ENCODE assay signal across 8 cellular contexts in the genomic region with DNA sequence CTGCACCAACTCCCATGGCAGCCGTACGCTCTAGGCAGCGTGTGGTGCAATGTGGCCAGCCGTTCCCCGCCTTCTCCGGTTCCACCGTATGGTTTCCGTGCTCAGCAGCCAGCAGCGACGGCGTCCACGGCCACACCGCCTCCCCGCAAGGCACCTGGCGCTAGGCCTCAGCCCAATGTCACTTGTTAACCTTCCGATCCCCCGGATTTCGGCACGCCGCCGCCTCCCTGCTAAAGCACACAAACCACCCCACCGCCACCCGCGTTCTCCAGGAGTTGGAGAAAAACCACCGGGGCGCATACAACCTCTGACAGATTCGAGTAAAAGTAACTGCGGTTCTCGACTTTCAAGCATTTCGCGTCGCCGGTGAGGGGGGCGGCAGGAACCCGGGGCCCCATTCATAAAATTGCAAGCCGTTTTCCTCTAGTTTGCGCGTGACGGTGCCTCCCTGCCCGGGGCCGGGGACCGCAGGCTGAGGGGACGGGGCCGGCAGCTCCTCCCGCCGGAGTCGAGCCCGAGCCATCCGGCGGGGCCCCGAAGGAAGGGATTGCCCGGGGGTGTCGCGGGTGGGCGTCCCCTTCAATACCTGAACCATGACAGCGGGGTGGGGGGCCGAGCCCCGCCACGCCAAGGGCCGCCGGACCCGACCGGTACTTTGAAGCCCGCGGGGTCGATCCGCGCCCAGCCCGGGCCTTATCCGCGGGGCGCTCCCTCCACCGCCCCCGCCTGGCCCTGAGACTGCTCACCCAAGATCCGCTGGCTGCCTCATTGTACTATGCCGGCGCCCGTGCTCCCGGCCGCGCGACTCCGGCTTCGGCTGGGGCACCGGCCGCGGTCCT. TPM values are rescaled to one million over a fixed set of nuclear protein-coding genes. Genes with fewer than 3 reads are reported as not detected.
A peak's percentile ranks its signal among the peaks of the same experiment; 100 is the strongest.
DNase-seq lines count a peak whose midpoint lies in the region; ATAC-seq, FAIRE-seq and TF ChIP-seq lines count a peak whose summit lies in the region.

A gene with protein sequence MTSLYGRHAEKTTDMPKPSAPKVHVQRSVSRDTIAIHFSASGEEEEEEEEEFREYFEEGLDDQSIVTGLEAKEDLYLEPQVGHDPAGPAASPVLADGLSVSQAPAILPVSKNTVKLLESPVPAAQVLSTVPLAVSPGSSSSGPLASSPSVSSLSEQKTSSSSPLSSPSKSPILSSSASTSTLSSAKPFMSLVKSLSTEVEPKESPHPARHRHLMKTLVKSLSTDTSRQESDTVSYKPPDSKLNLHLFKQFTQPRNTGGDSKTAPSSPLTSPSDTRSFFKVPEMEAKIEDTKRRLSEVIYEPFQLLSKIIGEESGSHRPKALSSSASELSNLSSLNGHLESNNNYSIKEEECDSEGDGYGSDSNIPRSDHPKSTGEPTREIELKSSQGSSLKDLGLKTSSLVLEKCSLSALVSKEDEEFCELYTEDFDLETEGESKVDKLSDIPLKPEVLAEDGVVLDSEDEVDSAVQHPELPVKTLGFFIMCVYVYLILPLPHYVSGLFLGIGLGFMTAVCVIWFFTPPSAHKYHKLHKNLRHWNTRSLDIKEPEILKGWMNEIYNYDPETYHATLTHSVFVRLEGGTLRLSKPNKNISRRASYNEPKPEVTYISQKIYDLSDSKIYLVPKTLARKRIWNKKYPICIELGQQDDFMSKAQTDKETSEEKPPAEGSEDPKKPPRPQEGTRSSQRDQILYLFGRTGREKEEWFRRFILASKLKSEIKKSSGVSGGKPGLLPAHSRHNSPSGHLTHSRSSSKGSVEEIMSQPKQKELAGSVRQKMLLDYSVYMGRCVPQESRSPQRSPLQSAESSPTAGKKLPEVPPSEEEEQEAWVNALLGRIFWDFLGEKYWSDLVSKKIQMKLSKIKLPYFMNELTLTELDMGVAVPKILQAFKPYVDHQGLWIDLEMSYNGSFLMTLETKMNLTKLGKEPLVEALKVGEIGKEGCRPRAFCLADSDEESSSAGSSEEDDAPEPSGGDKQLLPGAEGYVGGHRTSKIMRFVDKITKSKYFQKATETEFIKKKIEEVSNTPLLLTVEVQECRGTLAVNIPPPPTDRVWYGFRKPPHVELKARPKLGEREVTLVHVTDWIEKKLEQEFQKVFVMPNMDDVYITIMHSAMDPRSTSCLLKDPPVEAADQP (minus strand): TSS at position 839 of the 839 bp plus-strand sequence. CDS start 49,043 bp downstream, outside the sequence.

- H3K36me3 Mint-ChIP-seq in activated CD4-positive, alpha-beta T cell treated with anti-CD3 and anti-CD28 coated beads for 36 hours (ENCODE audit: low read depth), result peaks cover 2% of the 10 kb centered on the region

- CTCF ChIA-PET in activated CD4-positive, alpha-beta T cell treated with anti-CD3 and anti-CD28 coated beads for 36 hours (lab: Charles Lee), result interaction anchor here (0.6 to 1.4 kb wide), 6 partner anchors 9 to 713 kb away, joined by 3 to 4 read pairs (median 3); a partner anchor contains a TSS
- CTCF ChIA-PET in HepG2 (lab: Yijun Ruan, JAX; ENCODE audit: low intra/inter-chr PET ratio, low total read pairs), result no interaction called here

- peaks cover 36% of the 10 kb centered on the region for H3K4me1 Mint-ChIP-seq in activated CD4-positive, alpha-beta T cell treated with anti-CD3 and anti-CD28 coated beads for 36 hours

- H3K4me2 ChIP-seq in Karpas-422 (ENCODE audit: low read depth, low read length, poor library complexity, severe bottlenecking) (peak within 1 kb of the TSS; percentile 88), HepG2 (ENCODE audit: low read depth, low read length) (peak within 1 kb of the TSS; percentile 100)

- H3K4me3 Mint-ChIP-seq in activated CD4-positive, alpha-beta T cell treated with anti-CD3 and anti-CD28 coated beads for 36 hours, result peak within 1 kb of the TSS; percentile 96

- H3K36me3 ChIP-seq in Karpas-422 (ENCODE audit: insufficient read depth, low read length), result no peaks in the 10 kb centered on the region
- H3K36me3 ChIP-seq in HepG2 (replicated peaks in 1 of 2; ENCODE audit: control insufficient read depth in 1 of 2, insufficient read depth in 2 of 2, low read length in 2 of 2), result no peaks in the 10 kb centered on the region

- TF ChIP-seq POLR2A in HepG2 (IDR thresholded peaks at IDR 0.05; ENCODE audit: insufficient read depth in 1 of 2, low read depth in 2 of 2, low read length in 2 of 2), result peak; percentile 43 to 72

- no peaks in the 10 kb centered on the region for H3K9me2 ChIP-seq in Karpas-422 (replicated peaks; ENCODE audit: insufficient read depth, low read length)

- H3K9ac ChIP-seq in Karpas-422 (ENCODE audit: low read length), result peak within 1 kb of the TSS; percentile 81
- peak within 1 kb of the TSS; percentile 86 for H3K9ac ChIP-seq in HepG2 (ENCODE audit: insufficient read depth, low read depth, low read length)

- TF ChIP-seq RAD21 in HepG2 (CRISPR knock-in tag; IDR thresholded peaks at IDR 0.05), result peak; percentile 34; the same call in 1 of the 2 replicates

- 1% methylated on average over 20 of the region's 87 CpGs for WGBS in HepG2 (ENCODE audit: low lambda C conversion rate)

- no peak for TF ChIP-seq EP300 in HepG2 (IDR thresholded peaks at IDR 0.05; ENCODE audit: low read depth in 2 of 2, low read length in 2 of 2)
- TF ChIP-seq EP300 in HepG2 (CRISPR knock-in tag; IDR thresholded peaks at IDR 0.05; ENCODE audit: borderline replicate concordance), result no peak

- H4K20me1 ChIP-seq in Karpas-422 (ENCODE audit: insufficient read depth, low read depth, low read length), result peaks cover 20% of the 10 kb centered on the region
- H4K20me1 ChIP-seq in HepG2 (ENCODE audit: insufficient read depth, low read length), result no peaks in the 10 kb centered on the region; the same call in 1 of the 2 replicates

- POLR2A ChIA-PET in activated CD4-positive, alpha-beta T cell treated with anti-CD3 and anti-CD28 coated beads for 36 hours (lab: Charles Lee), result interaction anchor here (1.0 to 2.1 kb wide), 2 partner anchors 117 to 243 kb away, joined by 3 to 12 read pairs; a partner anchor contains a TSS
- POLR2A ChIA-PET in HepG2 (lab: Yijun Ruan, JAX), result interaction anchor here (0.7 to 5.2 kb wide), 10 partner anchors 10 to 234 kb away, joined by 3 to 80 read pairs (median 4); a partner anchor contains a TSS

- no peaks in the 10 kb centered on the region for H3K9me3 Mint-ChIP-seq in activated CD4-positive, alpha-beta T cell treated with anti-CD3 and anti-CD28 coated beads for 36 hours (ENCODE audit: low read depth)

- DNase-seq in GF-D8 (lab: John Stamatoyannopoulos, UW), result peak; percentile 17
- DNase-seq in Karpas-422, result peak; percentile 71
- DNase-seq in activated CD4-positive, alpha-beta T cell treated with anti-CD3 and anti-CD28 coated beads for 36 hours, result peak; percentile 78
- peak; percentile 26 for DNase-seq in choroid plexus epithelial cell (ENCODE audit: low read depth)
- DNase-seq in HepG2 (ENCODE audit: low spot score), result peak; percentile 39
- peak; percentile 38 to 44 for DNase-seq in stimulated activated CD4-positive, alpha-beta T cell treated with anti-CD3 and anti-CD28 coated beads, Interleukin-4, amount 100 ng/mL, for 48 hours (ENCODE audit: low read depth in 2 of 2)

- peak within 1 kb of the TSS; percentile 67 for H2AFZ ChIP-seq in Karpas-422 (ENCODE audit: low read length)
- peak within 1 kb of the TSS; percentile 95 for H2AFZ ChIP-seq in HepG2 (ENCODE audit: low read length)

- no TSS peak for BruUV-seq in HepG2 (replicated peaks; lab: Mats Ljungman, UMichigan)

- peak within 1 kb of the TSS; percentile 92 for H3K27ac Mint-ChIP-seq in activated CD4-positive, alpha-beta T cell treated with anti-CD3 and anti-CD28 coated beads for 36 hours

- no peak for TF ChIP-seq CTCF in choroid plexus epithelial cell (conservative IDR thresholded peaks at IDR 0.05; ENCODE audit: low read depth, low read length)
- no peak; the same call in none of the 2 replicates for TF ChIP-seq CTCF in HepG2 (CRISPR knock-in tag; IDR thresholded peaks at IDR 0.05)

- no peaks in the 10 kb centered on the region for H3K27me3 Mint-ChIP-seq in activated CD4-positive, alpha-beta T cell treated with anti-CD3 and anti-CD28 coated beads for 36 hours

- ATAC-seq in GM21717 (IDR thresholded peaks at IDR 0.05; ENCODE audit: unreplicated experiment) (peak; percentile 30), HepG2 (peak; percentile 73), GM18861 (IDR thresholded peaks at IDR 0.05; ENCODE audit: unreplicated experiment) (no peak)
- ATAC-seq in activated CD4-positive, alpha-beta T cell treated with anti-CD3 and anti-CD28 coated beads for 36 hours, result peak; percentile 27

- H3K27ac ChIP-seq in Karpas-422 (ENCODE audit: low read length) (no peak within 1 kb of the TSS), HepG2 (ENCODE audit: extremely low read length, insufficient read depth, low read length) (peak within 1 kb of the TSS; percentile 82)

- in situ Hi-C loops in HepG2 (cut with HindIII; ENCODE audit: extremely low pct_ligation_motif_present, low pct_unique_long_range_greater_than_20kb), result loop anchor here (5.0 kb wide), 1 partner anchor 115 kb away; no protein-coding TSS in a partner anchor

- H3K4me3 ChIP-seq in Karpas-422 (ENCODE audit: low read length), result peak within 1 kb of the TSS; percentile 76
- peak within 1 kb of the TSS; percentile 80 for H3K4me3 ChIP-seq in choroid plexus epithelial cell (ENCODE audit: low read depth, low read length)
- peak within 1 kb of the TSS; percentile 92 to 96 (median 92) for H3K4me3 ChIP-seq in HepG2 (replicated peaks in 1 of 3; ENCODE audit: insufficient read depth in 1 of 3, low read depth in 2 of 3, low read length in 3 of 3)

- H3K4me1 ChIP-seq in Karpas-422 (ENCODE audit: low read length) (peaks cover 18% of the 10 kb centered on the region), HepG2 (ENCODE audit: insufficient read depth, low read length) (peaks cover 57% of the 10 kb centered on the region)

- H3K79me2 ChIP-seq in Karpas-422 (ENCODE audit: low read length) (no peaks in the 10 kb centered on the region), HepG2 (ENCODE audit: insufficient read depth, low read length) (peaks cover 43% of the 10 kb centered on the region)

- H3K27me3 ChIP-seq in Karpas-422 (ENCODE audit: low read length) (no peaks in the 10 kb centered on the region), HepG2 (ENCODE audit: control insufficient read depth in 1 of 2, insufficient read depth in 2 of 2, low read length in 2 of 2) (no peaks in the 10 kb centered on the region; a peak in 2 of 5 replicates)

- intact Hi-C loops in activated CD4-positive, alpha-beta T cell treated with anti-CD3 and anti-CD28 coated beads for 36 hours (cut with DNase I, micrococcal nuclease), result loop anchor here (1.0 to 10.0 kb wide), 11 partner anchors 20 to 488 kb away; a partner anchor contains a TSS
- intact Hi-C loops in HepG2 (cut with micrococcal nuclease; ENCODE audit: unreplicated experiment), result loop anchor here (5.0 kb wide), 2 partner anchors 45 to 115 kb away; no protein-coding TSS in a partner anchor

- H3K9me3 ChIP-seq in Karpas-422 (ENCODE audit: low read length) (no peaks in the 10 kb centered on the region), HepG2 (ENCODE audit: low read length) (no peaks in the 10 kb centered on the region)

- FAIRE-seq in HepG2 (lab: Jason Lieb, UNC), result no peak

RNA-seq across cellular contexts. Expression of the gene that starts here (rescaled TPM):
- 5.5 and 5.6 TPM in 2 replicates for total RNA-seq in Karpas-422 (2014; rRNA removed; shearing (Covaris generic); ENCODE audit: low replicate concordance)
- total RNA-seq in activated CD4-positive, alpha-beta T cell treated with anti-CD3 and anti-CD28 coated beads for 36 hours, result 10 to 100 TPM; 15.2 to 15.8 TPM
- total RNA-seq in HepG2 (2016; rRNA removed; fragmentation: Illumina TruSeq; extraction: Trizol), result 33.6 and 37.7 TPM in 2 replicates
- total RNA-seq in HepG2 (2016; cell fraction: cytosol; rRNA removed; fragmentation: Illumina TruSeq; extraction: Trizol; ENCODE audit: low read depth), result 39.3 and 46.4 TPM in 2 replicates
- total RNA-seq in HepG2 (2016; cell fraction: insoluble cytoplasmic fraction; rRNA removed; fragmentation: Illumina TruSeq; extraction: Trizol), result 34.0 and 36.8 TPM in 2 replicates
- 31.0 and 33.3 TPM in 2 replicates for total RNA-seq in HepG2 (2016; cell fraction: membrane; rRNA removed; fragmentation: Illumina TruSeq; extraction: Trizol)
- 34.2 and 45.0 TPM in 2 replicates for total RNA-seq in HepG2 (2016; cell fraction: nucleus; rRNA removed; fragmentation: Illumina TruSeq; extraction: Trizol)
- 20.5 and 21.4 TPM in 2 replicates for polyA plus RNA-seq in HepG2 (2011; rRNA removed)
- 16.3 and 20.0 TPM in 2 replicates for polyA plus RNA-seq in HepG2 (2011; cell fraction: cytosol; rRNA removed)
- polyA plus RNA-seq in HepG2 (2011; cell fraction: nucleus; rRNA removed), result 17.9 and 18.8 TPM in 2 replicates
- 19.2 and 20.2 TPM in 2 replicates for polyA plus RNA-seq in HepG2 (2012)
- 3.9 and 4.4 TPM in 2 replicates for polyA plus RNA-seq in HepG2 (2016; cell fraction: cytosol; fragmentation: Illumina TruSeq; extraction: Trizol; ENCODE audit: low read depth)
- 23.0 and 24.7 TPM in 2 replicates for polyA plus RNA-seq in HepG2 (2016; cell fraction: insoluble cytoplasmic fraction; fragmentation: Illumina TruSeq; extraction: Trizol; ENCODE audit: low read depth)
- polyA plus RNA-seq in HepG2 (2016; cell fraction: membrane; fragmentation: Illumina TruSeq; extraction: Trizol; ENCODE audit: low read depth), result 10.7 and 11.7 TPM in 2 replicates
- 36.0 and 41.1 TPM in 2 replicates for polyA plus RNA-seq in HepG2 (2016; cell fraction: nucleus; fragmentation: Illumina TruSeq; extraction: Trizol; ENCODE audit: insufficient read depth, low read depth)
- polyA minus RNA-seq in HepG2 (2011; rRNA and poly(A)+ RNA removed; ENCODE audit: low replicate concordance), result 27.3 and 38.7 TPM in 2 replicates
- polyA minus RNA-seq in HepG2 (2011; cell fraction: cytosol; rRNA and poly(A)+ RNA removed), result 16.9 and 17.5 TPM in 2 replicates
- 29.2 and 37.3 TPM in 2 replicates for polyA minus RNA-seq in HepG2 (2011; cell fraction: nucleus; rRNA and poly(A)+ RNA removed)

Comparison
In these comparisons a context has a peak if more than half of its experiments do, and no peak if none do; other contexts are left out.
1. DNase-seq: peak in every context shown above with its lines; median percentile 78 in activated CD4-positive, alpha-beta T cell treated with anti-CD3 and anti-CD28 coated beads for 36 hours; 71 in Karpas-422; 41 in stimulated activated CD4-positive, alpha-beta T cell treated with anti-CD3 and anti-CD28 coated beads, Interleukin-4, amount 100 ng/mL, for 48 hours; 39 in HepG2; 26 in choroid plexus epithelial cell; 17 in GF-D8.